Comparison of ENCODE assay signal across 27 cellular contexts in genomic region chrX:110163488-110163887, GRCh38.
DNase-seq lines count a peak whose midpoint lies in the region; ATAC-seq lines count a peak whose summit lies in the region.
"Had no signal": no experiment of that assay in that cellular context is flagged by ENCODE, and none has a peak within 500 bp of the region (broad histone marks: within the 10 kb centered on the region; RNA-seq: fewer than 3 reads in every experiment).

No MANE protein-coding gene starts in this region.

- DNase-seq in EH (ENCODE audit: low read depth) = peak; percentile 23
- peak; percentile 47 for DNase-seq in NCI-H774 (lab: John Stamatoyannopoulos, UW)
- DNase-seq in epithelial cell of prostate (ENCODE audit: low read depth, low spot score) = no peak
- DNase-seq in CD1c-positive myeloid dendritic cell (ENCODE audit: extremely low spot score) = no peak
- no peak for DNase-seq in COLO829 (ENCODE audit: low spot score)
- DNase-seq: activated CD4-positive, alpha-beta T cell treated with anti-CD3 and anti-CD28 coated beads, Interleukin-2, amount 50 U/mL, for 4 hours; anterior cingulate cortex; effector memory CD8-positive, alpha-beta T cell; GDM1; Kasumi-1; naive B cell; NCI-H2029; NCI-H345; RPMI8226; sigmoid colon; stimulated activated CD4-positive, alpha-beta T cell treated with anti-CD3 and anti-CD28 coated beads, Interleukin-4, amount 100 ng/mL, for 4 hours; substantia nigra; T-helper 1 cell had no signal

- H2AFZ ChIP-seq in ACC112 (ENCODE audit: low read length, unreplicated experiment) = no peak overlapping the region

- peaks cover 33% of the 10 kb centered on the region for H3K4me1 ChIP-seq in ACC112 (ENCODE audit: control insufficient read depth, insufficient read depth, low read length, unreplicated experiment)
- H3K4me1 ChIP-seq: sigmoid colon had no signal

- peaks cover 2% of the 10 kb centered on the region for H3K79me2 ChIP-seq in ACC112 (ENCODE audit: control insufficient read depth, insufficient read depth, low read length, unreplicated experiment)

- H3K27ac ChIP-seq in ACC112 (ENCODE audit: low read depth, low read length) = peak overlapping the region; percentile 15; the same call in 1 of the 2 replicates
- peak overlapping the region; percentile 69 for H3K27ac ChIP-seq in epithelial cell of prostate
- H3K27ac ChIP-seq: cardiac muscle cell, coronary artery, neutrophil, sigmoid colon, SJSA1 had no signal

- H3K4me3 ChIP-seq in ACC112 (ENCODE audit: low read depth, low read length) = no peak overlapping the region
- H3K4me3 ChIP-seq: cardiac muscle cell, coronary artery, sigmoid colon, SJSA1 had no signal

- no peaks in the 10 kb centered on the region for H3K36me3 ChIP-seq in ACC112 (ENCODE audit: insufficient read depth, low read length)
- H3K36me3 ChIP-seq: cardiac muscle cell, sigmoid colon, SJSA1 had no signal

- H3K27me3 ChIP-seq in ACC112 (ENCODE audit: insufficient read depth, low read length) = no peaks in the 10 kb centered on the region
- H3K27me3 ChIP-seq: cardiac muscle cell, neutrophil, sigmoid colon, SJSA1 had no signal

- ATAC-seq in GM18519 (IDR thresholded peaks at IDR 0.05; ENCODE audit: low FRiP score, unreplicated experiment) = no peak
- no peak for ATAC-seq in HG03196 (IDR thresholded peaks at IDR 0.05; ENCODE audit: unreplicated experiment)
- ATAC-seq: effector memory CD8-positive, alpha-beta T cell; left lobe of liver; stimulated activated memory B cell treated with anti-CD40 and anti-IgM and Interleukin-4, amounts not matched to agents 10 μg/mL and 1 μg/mL and 100 μg/mL, for 72 hours had no signal

Comparison
In these comparisons a context has a peak if more than half of its experiments do, and no peak if none do; other contexts are left out.
1. DNase-seq: peak in EH (single experiment) and NCI-H774 (single experiment); none in epithelial cell of prostate (single experiment), CD1c-positive myeloid dendritic cell (single experiment) and COLO829 (single experiment).